Comparison of ENCODE assay signal across 11 cellular contexts in the genomic region with DNA sequence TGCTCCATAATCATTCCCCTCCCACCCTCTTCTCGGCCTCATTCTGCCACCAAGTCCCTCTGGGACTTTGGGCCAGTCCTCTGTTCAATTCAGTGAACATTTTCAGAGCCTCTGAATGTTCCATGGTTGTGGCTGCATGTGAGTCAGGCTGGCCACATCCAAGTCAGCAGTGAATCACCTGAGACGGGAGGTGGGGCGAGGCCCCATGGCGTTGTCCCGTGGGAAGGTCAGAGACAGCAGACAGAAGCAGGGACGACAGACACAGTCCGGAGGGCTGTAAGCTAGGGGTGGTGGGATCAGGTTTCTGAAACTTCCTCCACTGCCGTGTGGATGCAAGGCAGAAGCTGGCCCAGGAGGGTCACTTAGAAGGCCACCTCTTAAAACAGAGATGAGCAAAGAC.
DNase-seq lines count a peak whose midpoint lies in the region; ATAC-seq and TF ChIP-seq lines count a peak whose summit lies in the region.
"Had no signal": no experiment of that assay in that cellular context is flagged by ENCODE, and none has a peak within 500 bp of the region (broad histone marks: within the 10 kb centered on the region; RNA-seq: fewer than 3 reads in every experiment).

No MANE protein-coding gene starts in this region.

- DNase-seq in ELR (ENCODE audit: low read depth): peak; percentile 95
- peak in 1 of 2 experiments; percentile 53 for DNase-seq in SJCRH30
- peak; percentile 83 for DNase-seq in fibroblast of mammary gland (ENCODE audit: low read depth)
- peak; percentile 95 for DNase-seq in osteoblast (ENCODE audit: insufficient read length, low spot score, missing footprints)
- DNase-seq in germinal center (ENCODE audit: low spot score): no peak
- no peak for DNase-seq in DMS53 (lab: John Stamatoyannopoulos, UW)
- DNase-seq: CD8-positive, alpha-beta T cell; hippocampal formation; NCI-H2171 had no signal

- H3K9me3 ChIP-seq in SJCRH30 (replicated peaks) (no peaks in the 10 kb centered on the region), osteoblast (ENCODE audit: low read depth, low read length) (no peaks in the 10 kb centered on the region)

- H3K4me3 ChIP-seq in SJCRH30 (no peak overlapping the region), fibroblast of mammary gland (ENCODE audit: control insufficient read depth, low read depth, low read length) (no peak overlapping the region), osteoblast (ENCODE audit: insufficient read depth, low read length) (no peak overlapping the region)

- peak overlapping the region; percentile 50 for H3K4me2 ChIP-seq in osteoblast (ENCODE audit: insufficient read depth, low read length)

- H4K20me1 ChIP-seq in osteoblast (ENCODE audit: insufficient read depth, low read length): no peaks in the 10 kb centered on the region

- peak overlapping the region; percentile 74 for H3K27ac ChIP-seq in SJCRH30
- no peak overlapping the region for H3K27ac ChIP-seq in osteoblast (ENCODE audit: low read depth, low read length)

- no peak overlapping the region for H2AFZ ChIP-seq in osteoblast (ENCODE audit: low read length)

- H3K4me1 ChIP-seq in SJCRH30: peaks cover 78% of the 10 kb centered on the region
- peaks cover 24% of the 10 kb centered on the region for H3K4me1 ChIP-seq in osteoblast (ENCODE audit: insufficient read depth, low read length)

- TF ChIP-seq CTCF in fibroblast of mammary gland (conservative IDR thresholded peaks at IDR 0.05; ENCODE audit: control insufficient read depth, insufficient read depth, low read depth, low read length): no peak
- no peak for TF ChIP-seq CTCF in osteoblast (IDR thresholded peaks at IDR 0.05; ENCODE audit: extremely low read depth, low read depth, low read length)

- H3K27me3 ChIP-seq in SJCRH30 (no peaks in the 10 kb centered on the region), osteoblast (ENCODE audit: insufficient read depth, low read length) (peaks cover 2% of the 10 kb centered on the region)

- ATAC-seq in GM18858 (IDR thresholded peaks at IDR 0.05; ENCODE audit: unreplicated experiment) (no peak), HG02870 (IDR thresholded peaks at IDR 0.05; ENCODE audit: unreplicated experiment) (no peak)
- ATAC-seq: CD8-positive, alpha-beta T cell had no signal

- H3K79me2 ChIP-seq in osteoblast (ENCODE audit: insufficient read depth, low read length): no peaks in the 10 kb centered on the region

- H3K36me3 ChIP-seq in SJCRH30 (no peaks in the 10 kb centered on the region), osteoblast (ENCODE audit: insufficient read depth, low read length) (no peaks in the 10 kb centered on the region)

Comparison
In these comparisons a context has a peak if more than half of its experiments do, and no peak if none do; other contexts are left out.
1. DNase-seq: peak in ELR (single experiment), fibroblast of mammary gland (single experiment) and osteoblast (single experiment); none in germinal center (single experiment) and DMS53 (single experiment).